ENCODE assay signal across 22 cellular contexts in genomic region chr5:50766967-50767366, GRCh38.
DNase-seq lines count a peak whose midpoint lies in the region; ATAC-seq and TF ChIP-seq lines count a peak whose summit lies in the region.
"Had no signal": no experiment of that assay in that cellular context is flagged by ENCODE, and none has a peak within 500 bp of the region (broad histone marks: within the 10 kb centered on the region; RNA-seq: fewer than 3 reads in every experiment).

No MANE protein-coding gene starts in this region.

- TF ChIP-seq CTCF in WTC11 (IDR thresholded peaks at IDR 0.05) (no peak), natural killer cell (IDR thresholded peaks at IDR 0.05) (no peak)

- H3K27me3 Mint-ChIP-seq in stimulated activated naive CD8-positive, alpha-beta T cell treated with anti-CD3 and anti-CD28 coated beads, Interleukin-15, amount 100 ng/mL, for 72 hours: no peaks in the 10 kb centered on the region
- no peaks in the 10 kb centered on the region for H3K27me3 Mint-ChIP-seq in WTC11 (ENCODE audit: low read depth)
- H3K27me3 Mint-ChIP-seq in natural killer cell (ENCODE audit: low read depth in 2 of 2): no peaks in the 10 kb centered on the region
- H3K27me3 Mint-ChIP-seq: activated naive CD4-positive, alpha-beta T cell treated with anti-CD3 and anti-CD28 coated beads, Interleukin-2, amount 50 U/mL, for 24 hours had no signal

- CTCF ChIA-PET in WTC11 (lab: Charles Lee): interaction anchor here (1.1 kb wide), 1 partner anchor 16 kb away, joined by 3 read pairs; no protein-coding TSS in a partner anchor

- no peak overlapping the region for H3K27ac Mint-ChIP-seq in stimulated activated naive CD8-positive, alpha-beta T cell treated with anti-CD3 and anti-CD28 coated beads, Interleukin-15, amount 100 ng/mL, for 72 hours
- H3K27ac Mint-ChIP-seq in WTC11 (peak overlapping the region; percentile 34; the same call in 1 of the 2 replicates), natural killer cell (peak overlapping the region; percentile 33 to 56)
- H3K27ac Mint-ChIP-seq: activated naive CD4-positive, alpha-beta T cell treated with anti-CD3 and anti-CD28 coated beads, Interleukin-2, amount 50 U/mL, for 24 hours; activated T-helper 2 cell treated with anti-CD3 and anti-CD28 coated beads, Interferon-gamma antibody, Interleukin-2, Interleukin-4, amounts not matched to agents 10 μg/mL and 5 μg/mL and 100 μg/mL, durations not matched to agents 14 hours and 24 hours and 36 hours; nephron had no signal

- H3K36me3 Mint-ChIP-seq in WTC11 (peaks cover 11% of the 10 kb centered on the region), natural killer cell (peaks cover 7% of the 10 kb centered on the region)

- no peak for DNase-seq in stimulated activated naive CD8-positive, alpha-beta T cell treated with anti-CD3 and anti-CD28 coated beads, Interleukin-15, Interleukin-2, amounts not matched to agents 100 U/mL and 50 U/mL, for 24 hours
- no peak for DNase-seq in stimulated activated naive CD8-positive, alpha-beta T cell treated with anti-CD3 and anti-CD28 coated beads, Interleukin-15, amount 100 ng/mL, for 72 hours
- DNase-seq in WTC11 (ENCODE audit: low spot score) (no peak), natural killer cell (no peak), nucleus accumbens (lab: John Stamatoyannopoulos, UW) (no peak), cortex of kidney (lab: John Stamatoyannopoulos, UW) (no peak)
- DNase-seq in activated naive CD4-positive, alpha-beta T cell treated with Interleukin-2 at 50 U/mL for 16 hours: no peak
- DNase-seq: activated CD4-positive, alpha-beta T cell treated with anti-CD3 and anti-CD28 coated beads, Interleukin-2, amount 50 U/mL, for 4 hours; activated CD4-positive, CD25-positive, alpha-beta regulatory T cell; effector CD4-positive, alpha-beta T cell; lower lobe of right lung; midbrain; NCI-H1092; NCI-H1694; NCI-H510A; pancreas; RPMI8226; stomach had no signal

- intact Hi-C loops in natural killer cell (cut with micrococcal nuclease): no loop called here

- POLR2A ChIA-PET in WTC11 (lab: Charles Lee): no interaction called here

- peak; percentile 46 for ATAC-seq in stimulated activated naive CD8-positive, alpha-beta T cell treated with anti-CD3 and anti-CD28 coated beads, Interleukin-15, Interleukin-2, amounts not matched to agents 100 U/mL and 50 U/mL, for 24 hours
- ATAC-seq in stimulated activated naive CD8-positive, alpha-beta T cell treated with anti-CD3 and anti-CD28 coated beads, Interleukin-15, amount 100 ng/mL, for 72 hours: no peak
- ATAC-seq in WTC11 (no peak), natural killer cell (no peak)
- ATAC-seq: K562, lower lobe of right lung, pancreas had no signal

- no peak overlapping the region for H3K4me3 Mint-ChIP-seq in stimulated activated naive CD8-positive, alpha-beta T cell treated with anti-CD3 and anti-CD28 coated beads, Interleukin-15, amount 100 ng/mL, for 72 hours
- H3K4me3 Mint-ChIP-seq in WTC11 (no peak overlapping the region), natural killer cell (no peak overlapping the region)
- H3K4me3 Mint-ChIP-seq: nephron had no signal

- H3K9me3 Mint-ChIP-seq in stimulated activated naive CD8-positive, alpha-beta T cell treated with anti-CD3 and anti-CD28 coated beads, Interleukin-15, amount 100 ng/mL, for 72 hours: no peaks in the 10 kb centered on the region
- H3K9me3 Mint-ChIP-seq in WTC11 (peaks cover 4% of the 10 kb centered on the region), natural killer cell (no peaks in the 10 kb centered on the region)
- H3K9me3 Mint-ChIP-seq: activated naive CD4-positive, alpha-beta T cell treated with anti-CD3 and anti-CD28 coated beads, Interleukin-2, amount 50 U/mL, for 24 hours; activated T-helper 2 cell treated with anti-CD3 and anti-CD28 coated beads, Interferon-gamma antibody, Interleukin-2, Interleukin-4, amounts not matched to agents 10 μg/mL and 5 μg/mL and 100 μg/mL, durations not matched to agents 14 hours and 24 hours and 36 hours; nephron had no signal

- peaks cover 37% of the 10 kb centered on the region for H3K4me1 Mint-ChIP-seq in stimulated activated naive CD8-positive, alpha-beta T cell treated with anti-CD3 and anti-CD28 coated beads, Interleukin-15, amount 100 ng/mL, for 72 hours
- peaks cover 8% of the 10 kb centered on the region for H3K4me1 Mint-ChIP-seq in WTC11
- H3K4me1 Mint-ChIP-seq in natural killer cell: peaks cover 44 to 49% of the 10 kb centered on the region in 2 donors

TF ChIP-seq in WTC11, 78 proteins besides CTCF, POLR2A, EP300 and RAD21 (continues in another document):
- TF ChIP-seq TCF7 (CRISPR knock-in tag; IDR thresholded peaks at IDR 0.05; ENCODE audit: low read depth): no peak
- TF ChIP-seq ZNF219 (CRISPR knock-in tag; IDR thresholded peaks at IDR 0.05; ENCODE audit: borderline replicate concordance): no peak
- TF ChIP-seq ZSCAN18 (CRISPR knock-in tag; IDR thresholded peaks at IDR 0.05): no peak
- TF ChIP-seq FOXJ3 (CRISPR knock-in tag; IDR thresholded peaks at IDR 0.05; ENCODE audit: borderline replicate concordance): no peak
- TF ChIP-seq, protein P1, sequence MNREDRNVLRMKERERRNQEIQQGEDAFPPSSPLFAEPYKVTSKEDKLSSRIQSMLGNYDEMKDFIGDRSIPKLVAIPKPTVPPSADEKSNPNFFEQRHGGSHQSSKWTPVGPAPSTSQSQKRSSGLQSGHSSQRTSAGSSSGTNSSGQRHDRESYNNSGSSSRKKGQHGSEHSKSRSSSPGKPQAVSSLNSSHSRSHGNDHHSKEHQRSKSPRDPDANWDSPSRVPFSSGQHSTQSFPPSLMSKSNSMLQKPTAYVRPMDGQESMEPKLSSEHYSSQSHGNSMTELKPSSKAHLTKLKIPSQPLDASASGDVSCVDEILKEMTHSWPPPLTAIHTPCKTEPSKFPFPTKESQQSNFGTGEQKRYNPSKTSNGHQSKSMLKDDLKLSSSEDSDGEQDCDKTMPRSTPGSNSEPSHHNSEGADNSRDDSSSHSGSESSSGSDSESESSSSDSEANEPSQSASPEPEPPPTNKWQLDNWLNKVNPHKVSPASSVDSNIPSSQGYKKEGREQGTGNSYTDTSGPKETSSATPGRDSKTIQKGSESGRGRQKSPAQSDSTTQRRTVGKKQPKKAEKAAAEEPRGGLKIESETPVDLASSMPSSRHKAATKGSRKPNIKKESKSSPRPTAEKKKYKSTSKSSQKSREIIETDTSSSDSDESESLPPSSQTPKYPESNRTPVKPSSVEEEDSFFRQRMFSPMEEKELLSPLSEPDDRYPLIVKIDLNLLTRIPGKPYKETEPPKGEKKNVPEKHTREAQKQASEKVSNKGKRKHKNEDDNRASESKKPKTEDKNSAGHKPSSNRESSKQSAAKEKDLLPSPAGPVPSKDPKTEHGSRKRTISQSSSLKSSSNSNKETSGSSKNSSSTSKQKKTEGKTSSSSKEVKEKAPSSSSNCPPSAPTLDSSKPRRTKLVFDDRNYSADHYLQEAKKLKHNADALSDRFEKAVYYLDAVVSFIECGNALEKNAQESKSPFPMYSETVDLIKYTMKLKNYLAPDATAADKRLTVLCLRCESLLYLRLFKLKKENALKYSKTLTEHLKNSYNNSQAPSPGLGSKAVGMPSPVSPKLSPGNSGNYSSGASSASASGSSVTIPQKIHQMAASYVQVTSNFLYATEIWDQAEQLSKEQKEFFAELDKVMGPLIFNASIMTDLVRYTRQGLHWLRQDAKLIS (CRISPR knock-in tag; IDR thresholded peaks at IDR 0.05; ENCODE audit: borderline replicate concordance): no peak
- TF ChIP-seq STAT6 (CRISPR knock-in tag; conservative IDR thresholded peaks at IDR 0.05; ENCODE audit: low read depth): no peak
- no peak for TF ChIP-seq CREM (CRISPR knock-in tag; IDR thresholded peaks at IDR 0.05)
- no peak for TF ChIP-seq NR3C1 (CRISPR knock-in tag; conservative IDR thresholded peaks at IDR 0.05; ENCODE audit: low read depth)
- no peak for TF ChIP-seq JUN (CRISPR knock-in tag; IDR thresholded peaks at IDR 0.05)
- no peak for TF ChIP-seq JAZF1 (CRISPR knock-in tag; IDR thresholded peaks at IDR 0.05)
- TF ChIP-seq, protein P2, sequence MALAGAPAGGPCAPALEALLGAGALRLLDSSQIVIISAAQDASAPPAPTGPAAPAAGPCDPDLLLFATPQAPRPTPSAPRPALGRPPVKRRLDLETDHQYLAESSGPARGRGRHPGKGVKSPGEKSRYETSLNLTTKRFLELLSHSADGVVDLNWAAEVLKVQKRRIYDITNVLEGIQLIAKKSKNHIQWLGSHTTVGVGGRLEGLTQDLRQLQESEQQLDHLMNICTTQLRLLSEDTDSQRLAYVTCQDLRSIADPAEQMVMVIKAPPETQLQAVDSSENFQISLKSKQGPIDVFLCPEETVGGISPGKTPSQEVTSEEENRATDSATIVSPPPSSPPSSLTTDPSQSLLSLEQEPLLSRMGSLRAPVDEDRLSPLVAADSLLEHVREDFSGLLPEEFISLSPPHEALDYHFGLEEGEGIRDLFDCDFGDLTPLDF (CRISPR knock-in tag; IDR thresholded peaks at IDR 0.05): no peak

Comparison
In these comparisons a context has a peak if more than half of its experiments do, and no peak if none do; other contexts are left out.
1. H3K27ac Mint-ChIP-seq: peak in WTC11 (single experiment) and natural killer cell (2 of 2); none in stimulated activated naive CD8-positive, alpha-beta T cell treated with anti-CD3 and anti-CD28 coated beads, Interleukin-15, amount 100 ng/mL, for 72 hours (0 of 2).